1 cellular context compared by ENCODE assay signal in genomic region chr22:42648368-42649260, GRCh38.
TF ChIP-seq lines count a peak whose summit lies in the region.

No MANE protein-coding gene starts in this region.

TF ChIP-seq in HepG2, 621 proteins besides CTCF, POLR2A, EP300 and RAD21 (continued from another document and continues in another):
- TF ChIP-seq ZNF646 (CRISPR knock-in tag; IDR thresholded peaks at IDR 0.05) (peak; percentile 88; the same call in 1 of the 2 replicates), SATB2 (CRISPR knock-in tag; IDR thresholded peaks at IDR 0.05) (no peak), NFKB2 (CRISPR knock-in tag; IDR thresholded peaks at IDR 0.05; ENCODE audit: borderline replicate concordance) (peak; percentile 68; the same call in 1 of the 2 replicates), ZNF790 (CRISPR knock-in tag; IDR thresholded peaks at IDR 0.05; ENCODE audit: borderline replicate concordance) (0 out of 2 replicates have a peak, but pooled peaks have one; percentile 2), MIXL1 (CRISPR knock-in tag; IDR thresholded peaks at IDR 0.05) (peak; percentile 49; the same call in 1 of the 2 replicates), KAT8 (CRISPR knock-in tag; IDR thresholded peaks at IDR 0.05) (peak; percentile 49; the same call in 1 of the 2 replicates), ZMAT3 (CRISPR knock-in tag; conservative IDR thresholded peaks at IDR 0.05) (peak; percentile 82; the same call in 1 of the 2 replicates), ZNF639 (CRISPR knock-in tag; conservative IDR thresholded peaks at IDR 0.05) (peak; percentile 73; the same call in 1 of the 2 replicates), ZNF781 (CRISPR knock-in tag; IDR thresholded peaks at IDR 0.05; ENCODE audit: borderline replicate concordance, not compliant biosample characterization) (no peak), DZIP1 (CRISPR knock-in tag; IDR thresholded peaks at IDR 0.05) (peak; percentile 33; the same call in 1 of the 2 replicates), CEBPG (CRISPR knock-in tag; IDR thresholded peaks at IDR 0.05) (peak; percentile 59), NONO (IDR thresholded peaks at IDR 0.05) (no peak), NONO (CRISPR knock-in tag; conservative IDR thresholded peaks at IDR 0.05) (peak; percentile 79), JUNB (CRISPR knock-in tag; IDR thresholded peaks at IDR 0.05; ENCODE audit: borderline replicate concordance) (peak; percentile 33; the same call in 1 of the 2 replicates), AGO1 (IDR thresholded peaks at IDR 0.05; ENCODE audit: low read depth, low read length, poor library complexity, severe bottlenecking) (peak; percentile 41), NR2F6 (IDR thresholded peaks at IDR 0.05) (peak; percentile 62; the same call in 1 of the 2 replicates), NR2F6 (CRISPR knock-in tag; IDR thresholded peaks at IDR 0.05) (peak; percentile 79), ZNF431 (CRISPR knock-in tag; IDR thresholded peaks at IDR 0.05; ENCODE audit: borderline replicate concordance, low read depth) (peak; percentile 82), ZNF513 (CRISPR knock-in tag; conservative IDR thresholded peaks at IDR 0.05) (0 out of 2 replicates have a peak, but pooled peaks have one; percentile 62), ZKSCAN8 (CRISPR knock-in tag; IDR thresholded peaks at IDR 0.05; ENCODE audit: borderline replicate concordance) (peak; percentile 84), ZMYM4 (CRISPR knock-in tag; IDR thresholded peaks at IDR 0.05) (0 out of 2 replicates have a peak, but pooled peaks have one; percentile 34), ETS1 (CRISPR knock-in tag; IDR thresholded peaks at IDR 0.05) (peak; percentile 60; the same call in 1 of the 2 replicates), IRX3 (CRISPR knock-in tag; IDR thresholded peaks at IDR 0.05; ENCODE audit: borderline replicate concordance, low read depth) (no peak), DMAP1 (CRISPR knock-in tag; IDR thresholded peaks at IDR 0.05) (peak; percentile 61; the same call in 1 of the 2 replicates), HNRNPLL (IDR thresholded peaks at IDR 0.05; ENCODE audit: low read depth, low read length, poor library complexity, severe bottlenecking) (peak; percentile 73), FOXO1 (CRISPR knock-in tag; IDR thresholded peaks at IDR 0.05) (peak; percentile 29; the same call in 1 of the 2 replicates), ADNP (CRISPR knock-in tag; IDR thresholded peaks at IDR 0.05) (peak; percentile 96), MYPOP (CRISPR knock-in tag; IDR thresholded peaks at IDR 0.05) (peak; percentile 63; the same call in 1 of the 2 replicates), DRAP1 (CRISPR knock-in tag; IDR thresholded peaks at IDR 0.05) (peak; percentile 78; the same call in 1 of the 2 replicates), ZSCAN9 (CRISPR knock-in tag; IDR thresholded peaks at IDR 0.05; ENCODE audit: borderline replicate concordance) (no peak), KDM5B (CRISPR knock-in tag; IDR thresholded peaks at IDR 0.05; ENCODE audit: borderline replicate concordance) (peak; percentile 79; the same call in 1 of the 2 replicates), ZNF234 (CRISPR knock-in tag; conservative IDR thresholded peaks at IDR 0.05) (peak; percentile 73; the same call in 1 of the 2 replicates)
